Comparison of ENCODE assay signal across 2 cellular contexts in genomic region chr2:147933931-147934330, GRCh38.
TF ChIP-seq lines count a peak whose summit lies in the region.

No MANE protein-coding gene starts in this region.

TF ChIP-seq in GM23338, 12 proteins besides CTCF, POLR2A, EP300 and RAD21 (continued from another document):
- TF ChIP-seq, protein P1, sequence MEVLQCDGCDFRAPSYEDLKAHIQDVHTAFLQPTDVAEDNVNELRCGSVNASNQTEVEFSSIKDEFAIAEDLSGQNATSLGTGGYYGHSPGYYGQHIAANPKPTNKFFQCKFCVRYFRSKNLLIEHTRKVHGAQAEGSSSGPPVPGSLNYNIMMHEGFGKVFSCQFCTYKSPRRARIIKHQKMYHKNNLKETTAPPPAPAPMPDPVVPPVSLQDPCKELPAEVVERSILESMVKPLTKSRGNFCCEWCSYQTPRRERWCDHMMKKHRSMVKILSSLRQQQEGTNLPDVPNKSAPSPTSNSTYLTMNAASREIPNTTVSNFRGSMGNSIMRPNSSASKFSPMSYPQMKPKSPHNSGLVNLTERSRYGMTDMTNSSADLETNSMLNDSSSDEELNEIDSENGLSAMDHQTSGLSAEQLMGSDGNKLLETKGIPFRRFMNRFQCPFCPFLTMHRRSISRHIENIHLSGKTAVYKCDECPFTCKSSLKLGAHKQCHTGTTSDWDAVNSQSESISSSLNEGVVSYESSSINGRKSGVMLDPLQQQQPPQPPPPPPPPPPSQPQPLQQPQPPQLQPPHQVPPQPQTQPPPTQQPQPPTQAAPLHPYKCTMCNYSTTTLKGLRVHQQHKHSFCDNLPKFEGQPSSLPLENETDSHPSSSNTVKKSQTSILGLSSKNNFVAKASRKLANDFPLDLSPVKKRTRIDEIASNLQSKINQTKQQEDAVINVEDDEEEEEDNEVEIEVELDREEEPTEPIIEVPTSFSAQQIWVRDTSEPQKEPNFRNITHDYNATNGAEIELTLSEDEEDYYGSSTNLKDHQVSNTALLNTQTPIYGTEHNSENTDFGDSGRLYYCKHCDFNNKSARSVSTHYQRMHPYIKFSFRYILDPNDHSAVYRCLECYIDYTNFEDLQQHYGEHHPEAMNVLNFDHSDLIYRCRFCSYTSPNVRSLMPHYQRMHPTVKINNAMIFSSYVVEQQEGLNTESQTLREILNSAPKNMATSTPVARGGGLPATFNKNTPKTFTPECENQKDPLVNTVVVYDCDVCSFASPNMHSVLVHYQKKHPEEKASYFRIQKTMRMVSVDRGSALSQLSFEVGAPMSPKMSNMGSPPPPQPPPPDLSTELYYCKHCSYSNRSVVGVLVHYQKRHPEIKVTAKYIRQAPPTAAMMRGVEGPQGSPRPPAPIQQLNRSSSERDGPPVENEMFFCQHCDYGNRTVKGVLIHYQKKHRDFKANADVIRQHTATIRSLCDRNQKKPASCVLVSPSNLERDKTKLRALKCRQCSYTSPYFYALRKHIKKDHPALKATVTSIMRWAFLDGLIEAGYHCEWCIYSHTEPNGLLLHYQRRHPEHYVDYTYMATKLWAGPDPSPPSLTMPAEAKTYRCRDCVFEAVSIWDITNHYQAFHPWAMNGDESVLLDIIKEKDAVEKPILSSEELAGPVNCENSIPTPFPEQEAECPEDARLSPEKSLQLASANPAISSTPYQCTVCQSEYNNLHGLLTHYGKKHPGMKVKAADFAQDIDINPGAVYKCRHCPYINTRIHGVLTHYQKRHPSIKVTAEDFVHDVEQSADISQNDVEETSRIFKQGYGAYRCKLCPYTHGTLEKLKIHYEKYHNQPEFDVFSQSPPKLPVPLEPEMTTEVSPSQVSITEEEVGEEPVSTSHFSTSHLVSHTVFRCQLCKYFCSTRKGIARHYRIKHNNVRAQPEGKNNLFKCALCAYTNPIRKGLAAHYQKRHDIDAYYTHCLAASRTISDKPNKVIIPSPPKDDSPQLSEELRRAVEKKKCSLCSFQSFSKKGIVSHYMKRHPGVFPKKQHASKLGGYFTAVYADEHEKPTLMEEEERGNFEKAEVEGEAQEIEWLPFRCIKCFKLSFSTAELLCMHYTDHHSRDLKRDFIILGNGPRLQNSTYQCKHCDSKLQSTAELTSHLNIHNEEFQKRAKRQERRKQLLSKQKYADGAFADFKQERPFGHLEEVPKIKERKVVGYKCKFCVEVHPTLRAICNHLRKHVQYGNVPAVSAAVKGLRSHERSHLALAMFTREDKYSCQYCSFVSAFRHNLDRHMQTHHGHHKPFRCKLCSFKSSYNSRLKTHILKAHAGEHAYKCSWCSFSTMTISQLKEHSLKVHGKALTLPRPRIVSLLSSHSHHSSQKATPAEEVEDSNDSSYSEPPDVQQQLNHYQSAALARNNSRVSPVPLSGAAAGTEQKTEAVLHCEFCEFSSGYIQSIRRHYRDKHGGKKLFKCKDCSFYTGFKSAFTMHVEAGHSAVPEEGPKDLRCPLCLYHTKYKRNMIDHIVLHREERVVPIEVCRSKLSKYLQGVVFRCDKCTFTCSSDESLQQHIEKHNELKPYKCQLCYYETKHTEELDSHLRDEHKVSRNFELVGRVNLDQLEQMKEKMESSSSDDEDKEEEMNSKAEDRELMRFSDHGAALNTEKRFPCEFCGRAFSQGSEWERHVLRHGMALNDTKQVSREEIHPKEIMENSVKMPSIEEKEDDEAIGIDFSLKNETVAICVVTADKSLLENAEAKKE (CRISPR knock-in tag; IDR thresholded peaks at IDR 0.05) = no peak
- TF ChIP-seq JUNB (IDR thresholded peaks at IDR 0.05; ENCODE audit: unreplicated experiment) = no peak
- no peak for TF ChIP-seq REST (IDR thresholded peaks at IDR 0.05; ENCODE audit: unreplicated experiment)
- TF ChIP-seq ZNF331 (CRISPR knock-in tag; IDR thresholded peaks at IDR 0.05; ENCODE audit: low read depth) = no peak
- TF ChIP-seq POLR2AphosphoS5 (IDR thresholded peaks at IDR 0.05; ENCODE audit: low read depth) = no peak
- TF ChIP-seq ZNF114 (CRISPR knock-in tag; IDR thresholded peaks at IDR 0.05) = no peak
TF ChIP-seq in GM23338: peak in this region for 0.

TF ChIP-seq in WTC11, 78 proteins besides CTCF, POLR2A, EP300 and RAD21 (continued from another document):
- TF ChIP-seq, protein P2, sequence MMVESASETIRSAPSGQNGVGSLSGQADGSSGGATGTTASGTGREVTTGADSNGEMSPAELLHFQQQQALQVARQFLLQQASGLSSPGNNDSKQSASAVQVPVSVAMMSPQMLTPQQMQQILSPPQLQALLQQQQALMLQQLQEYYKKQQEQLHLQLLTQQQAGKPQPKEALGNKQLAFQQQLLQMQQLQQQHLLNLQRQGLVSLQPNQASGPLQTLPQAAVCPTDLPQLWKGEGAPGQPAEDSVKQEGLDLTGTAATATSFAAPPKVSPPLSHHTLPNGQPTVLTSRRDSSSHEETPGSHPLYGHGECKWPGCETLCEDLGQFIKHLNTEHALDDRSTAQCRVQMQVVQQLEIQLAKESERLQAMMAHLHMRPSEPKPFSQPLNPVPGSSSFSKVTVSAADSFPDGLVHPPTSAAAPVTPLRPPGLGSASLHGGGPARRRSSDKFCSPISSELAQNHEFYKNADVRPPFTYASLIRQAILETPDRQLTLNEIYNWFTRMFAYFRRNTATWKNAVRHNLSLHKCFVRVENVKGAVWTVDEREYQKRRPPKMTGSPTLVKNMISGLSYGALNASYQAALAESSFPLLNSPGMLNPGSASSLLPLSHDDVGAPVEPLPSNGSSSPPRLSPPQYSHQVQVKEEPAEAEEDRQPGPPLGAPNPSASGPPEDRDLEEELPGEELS (CRISPR knock-in tag; IDR thresholded peaks at IDR 0.05) = no peak
- TF ChIP-seq ELF4 (CRISPR knock-in tag; IDR thresholded peaks at IDR 0.05; ENCODE audit: low read depth) (no peak), ETV6 (CRISPR knock-in tag; IDR thresholded peaks at IDR 0.05) (no peak), GTF2I (CRISPR knock-in tag; conservative IDR thresholded peaks at IDR 0.05) (no peak)
TF ChIP-seq in WTC11: peak in this region for 0.
